In the genomic region with DNA sequence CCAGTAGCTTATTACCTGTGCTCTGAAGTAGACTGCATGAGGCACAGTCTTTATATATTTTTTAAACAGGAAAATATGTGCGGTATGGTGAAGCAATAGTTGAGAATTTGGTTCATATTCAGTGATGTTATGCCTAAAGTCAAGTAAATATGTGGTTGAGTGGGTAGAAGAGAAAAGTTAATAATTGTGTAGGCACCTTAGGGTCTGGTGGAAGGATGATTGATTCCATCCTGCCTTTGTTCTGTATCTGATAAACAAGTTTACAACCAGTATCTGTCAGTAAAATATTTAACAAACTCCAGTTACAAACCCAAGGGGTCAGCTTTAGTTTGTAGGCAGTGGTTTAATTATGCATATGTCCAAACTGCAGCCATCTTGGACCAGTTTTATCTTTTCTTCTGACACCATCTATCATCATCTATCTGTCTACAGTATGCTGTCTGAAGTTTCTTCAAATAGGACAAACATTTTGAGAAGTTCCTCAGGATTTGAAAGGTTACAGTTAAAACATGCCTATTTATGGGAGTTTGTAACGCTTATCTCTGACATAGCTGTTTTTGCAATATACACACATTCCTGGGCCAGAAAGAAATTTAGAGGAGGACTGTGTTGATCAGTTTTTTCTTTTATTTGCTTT, we compare ENCODE assay signal across 16 cellular contexts. TPM values are rescaled to one million over a fixed set of nuclear protein-coding genes. Genes with fewer than 3 reads are reported as not detected.
DNase-seq lines count a peak whose midpoint lies in the region; ATAC-seq lines count a peak whose summit lies in the region.
"Had no signal": no experiment of that assay in that cellular context is flagged by ENCODE, and none has a peak within 500 bp of the region (broad histone marks: within the 10 kb centered on the region; RNA-seq: fewer than 3 reads in every experiment).

No MANE protein-coding gene starts in this region.

- peaks cover 4% of the 10 kb centered on the region for H3K79me1 ChIP-seq in trophoblast cell (ENCODE audit: low read length)

- no peak overlapping the region for H3K4me3 Mint-ChIP-seq in activated CD8-positive, alpha-beta memory T cell treated with anti-CD3 and anti-CD28 coated beads, Interleukin-2, amount 10 ng/mL, durations not matched to agents 7 days and 5 days
- no peak overlapping the region for H3K4me3 Mint-ChIP-seq in activated T-helper 1 cell treated with anti-CD3 and anti-CD28 coated beads, Interleukin-12 subunit alpha, Interleukin-12 subunit beta, Interleukin-2, Interleukin-4 antibody, amounts not matched to agents 30 ng/mL and 10 ng/mL and 1 ng/mL, durations not matched to agents 14 hours and 24 hours and 36 hours
- H3K4me3 Mint-ChIP-seq: activated naive CD8-positive, alpha-beta T cell treated with anti-CD3 and anti-CD28 coated beads for 36 hours had no signal

- intact Hi-C loops in activated T-helper 1 cell treated with anti-CD3 and anti-CD28 coated beads, Interleukin-12 subunit alpha, Interleukin-12 subunit beta, Interleukin-2, Interleukin-4 antibody, amounts not matched to agents 30 ng/mL and 10 ng/mL and 1 ng/mL, durations not matched to agents 14 hours and 24 hours and 36 hours (cut with micrococcal nuclease), result no loop called here

- H2BK120ac ChIP-seq in trophoblast cell (ENCODE audit: insufficient read depth, low read length, poor library complexity), result no peak overlapping the region

- no peak overlapping the region for H2AK5ac ChIP-seq in trophoblast cell (ENCODE audit: low read length)

- H3K23ac ChIP-seq in trophoblast cell (ENCODE audit: low read length), result no peak overlapping the region

- peaks cover 51% of the 10 kb centered on the region for H3K4me1 Mint-ChIP-seq in activated CD8-positive, alpha-beta memory T cell treated with anti-CD3 and anti-CD28 coated beads, Interleukin-2, amount 10 ng/mL, durations not matched to agents 7 days and 5 days
- H3K4me1 Mint-ChIP-seq in activated T-helper 1 cell treated with anti-CD3 and anti-CD28 coated beads, Interleukin-12 subunit alpha, Interleukin-12 subunit beta, Interleukin-2, Interleukin-4 antibody, amounts not matched to agents 30 ng/mL and 10 ng/mL and 1 ng/mL, durations not matched to agents 14 hours and 24 hours and 36 hours (ENCODE audit: low read depth), result peaks cover 70% of the 10 kb centered on the region

- H2BK12ac ChIP-seq in trophoblast cell (ENCODE audit: low read length), result no peak overlapping the region

- ATAC-seq in activated CD8-positive, alpha-beta memory T cell treated with anti-CD3 and anti-CD28 coated beads, Interleukin-2, amount 10 ng/mL, durations not matched to agents 7 days and 5 days, result no peak
- ATAC-seq in HG02642 (IDR thresholded peaks at IDR 0.05; ENCODE audit: poor library complexity, unreplicated experiment) (peak; percentile 36), HG03469 (IDR thresholded peaks at IDR 0.05; ENCODE audit: unreplicated experiment) (no peak), HG02571 (IDR thresholded peaks at IDR 0.05; ENCODE audit: unreplicated experiment) (no peak)
- ATAC-seq: left lung, PC-3 had no signal

- H3K27ac Mint-ChIP-seq in activated CD8-positive, alpha-beta memory T cell treated with anti-CD3 and anti-CD28 coated beads, Interleukin-2, amount 10 ng/mL, durations not matched to agents 7 days and 5 days, result peak overlapping the region; percentile 62
- H3K27ac Mint-ChIP-seq in activated T-helper 1 cell treated with anti-CD3 and anti-CD28 coated beads, Interleukin-12 subunit alpha, Interleukin-12 subunit beta, Interleukin-2, Interleukin-4 antibody, amounts not matched to agents 30 ng/mL and 10 ng/mL and 1 ng/mL, durations not matched to agents 14 hours and 24 hours and 36 hours, result peak overlapping the region; percentile 81
- H3K27ac Mint-ChIP-seq: activated naive CD8-positive, alpha-beta T cell treated with anti-CD3 and anti-CD28 coated beads for 36 hours had no signal

- H4K8ac ChIP-seq in trophoblast cell (ENCODE audit: low read depth, low read length), result no peak overlapping the region

- no peak for DNase-seq in activated CD8-positive, alpha-beta memory T cell treated with anti-CD3 and anti-CD28 coated beads, Interleukin-2, amount 10 ng/mL, durations not matched to agents 7 days and 5 days
- DNase-seq in activated CD8-positive, alpha-beta memory T cell treated with anti-CD3 and anti-CD28 coated beads, Interleukin-2, amount 50 U/mL, for 48 hours, result no peak
- no peak for DNase-seq in activated T-helper 1 cell treated with anti-CD3 and anti-CD28 coated beads, Interleukin-12 subunit alpha, Interleukin-12 subunit beta, Interleukin-2, Interleukin-4 antibody, amounts not matched to agents 30 ng/mL and 10 ng/mL and 1 ng/mL, durations not matched to agents 14 hours and 24 hours and 36 hours (ENCODE audit: low spot score)
- DNase-seq in trophoblast cell, result peak in 1 of 2 donors; percentile 79
- DNase-seq in NCI-H526 (lab: John Stamatoyannopoulos, UW), result no peak
- DNase-seq: activated naive CD8-positive, alpha-beta T cell treated with anti-CD3 and anti-CD28 coated beads for 36 hours; effector CD4-positive, alpha-beta T cell; GM23248; left lung; NCI-H1694 treated with DMSO at 0.1 percent for 48 hours; NCI-H524 treated with DMSO at 0.1 percent for 48 hours; PC-3 had no signal

- H3K36me3 ChIP-seq in trophoblast cell (ENCODE audit: control insufficient read depth in 1 of 2, insufficient read depth in 2 of 2, low read length in 2 of 2), result peaks cover 4% of the 10 kb centered on the region in 2 experiments
- H3K36me3 ChIP-seq: left lung had no signal

- H4K12ac ChIP-seq in trophoblast cell (ENCODE audit: low read depth, low read length), result no peak overlapping the region

- H3K36me3 Mint-ChIP-seq in activated CD8-positive, alpha-beta memory T cell treated with anti-CD3 and anti-CD28 coated beads, Interleukin-2, amount 10 ng/mL, durations not matched to agents 7 days and 5 days, result peaks cover 45% of the 10 kb centered on the region
- peaks cover 41% of the 10 kb centered on the region for H3K36me3 Mint-ChIP-seq in activated T-helper 1 cell treated with anti-CD3 and anti-CD28 coated beads, Interleukin-12 subunit alpha, Interleukin-12 subunit beta, Interleukin-2, Interleukin-4 antibody, amounts not matched to agents 30 ng/mL and 10 ng/mL and 1 ng/mL, durations not matched to agents 14 hours and 24 hours and 36 hours (ENCODE audit: low read depth)

- WGBS in trophoblast cell (ENCODE audit: extremely low coverage, insufficient coverage, insufficient read length), result no CpG with 5 or more reads among the region's 2 CpGs

- H3K4ac ChIP-seq in trophoblast cell (ENCODE audit: low read depth, low read length), result peak overlapping the region; percentile 47

- no peak overlapping the region for H2AFZ ChIP-seq in trophoblast cell (ENCODE audit: insufficient read depth, low read length, poor library complexity)
- H2AFZ ChIP-seq: GM23248 had no signal

- H3K14ac ChIP-seq in trophoblast cell (ENCODE audit: low read length), result no peak overlapping the region

- H3K9me3 Mint-ChIP-seq in activated CD8-positive, alpha-beta memory T cell treated with anti-CD3 and anti-CD28 coated beads, Interleukin-2, amount 10 ng/mL, durations not matched to agents 7 days and 5 days (ENCODE audit: low read depth), result peaks cover 8% of the 10 kb centered on the region
- peaks cover 13% of the 10 kb centered on the region for H3K9me3 Mint-ChIP-seq in activated T-helper 1 cell treated with anti-CD3 and anti-CD28 coated beads, Interleukin-12 subunit alpha, Interleukin-12 subunit beta, Interleukin-2, Interleukin-4 antibody, amounts not matched to agents 30 ng/mL and 10 ng/mL and 1 ng/mL, durations not matched to agents 14 hours and 24 hours and 36 hours

- H3K9me3 ChIP-seq in trophoblast cell (ENCODE audit: insufficient read depth, low read depth, low read length), result no peaks in the 10 kb centered on the region
- H3K9me3 ChIP-seq: left lung had no signal

- peaks cover 6 to 10% of the 10 kb centered on the region in 2 experiments for H3K4me1 ChIP-seq in trophoblast cell (ENCODE audit: control insufficient read depth in 1 of 2, insufficient read depth in 2 of 2, low read length in 2 of 2)

- peak overlapping the region; percentile 88 for H3K27ac ChIP-seq in trophoblast cell (ENCODE audit: low read depth, low read length)
- H3K27ac ChIP-seq: GM23248, KMS-11, left lung had no signal

- H3K18ac ChIP-seq in trophoblast cell (ENCODE audit: low read length), result no peak overlapping the region

- no peak overlapping the region for H4K91ac ChIP-seq in trophoblast cell (ENCODE audit: low read depth, low read length)

- H3K4me2 ChIP-seq in trophoblast cell (ENCODE audit: low read length), result no peak overlapping the region
- H3K4me2 ChIP-seq: KMS-11 had no signal

- no peaks in the 10 kb centered on the region for H3K27me3 ChIP-seq in trophoblast cell (ENCODE audit: insufficient read depth, low read length)
- H3K27me3 ChIP-seq: left lung had no signal

- CTCF ChIA-PET in activated CD8-positive, alpha-beta memory T cell treated with anti-CD3 and anti-CD28 coated beads, Interleukin-2, amount 10 ng/mL, durations not matched to agents 7 days and 5 days (lab: Charles Lee), result interaction anchor here (0.7 to 1.4 kb wide), 2 partner anchors 11 to 43 kb away, joined by 3 read pairs; no protein-coding TSS in a partner anchor

- no peak overlapping the region for H3K9ac ChIP-seq in trophoblast cell (ENCODE audit: low read length)
- H3K9ac ChIP-seq: GM23248, KMS-11 had no signal

- no peak overlapping the region for H2BK5ac ChIP-seq in trophoblast cell (ENCODE audit: low read depth, low read length, poor library complexity)

- H3K79me2 ChIP-seq in trophoblast cell (ENCODE audit: control insufficient read depth, insufficient read depth, low read length, poor library complexity), result peaks cover 19% of the 10 kb centered on the region

- no peak overlapping the region for H3K4me3 ChIP-seq in trophoblast cell (ENCODE audit: low read depth, low read length)
- H3K4me3 ChIP-seq: GM23248, left lung had no signal

- H3K27me3 Mint-ChIP-seq in activated CD8-positive, alpha-beta memory T cell treated with anti-CD3 and anti-CD28 coated beads, Interleukin-2, amount 10 ng/mL, durations not matched to agents 7 days and 5 days, result no peaks in the 10 kb centered on the region
- no peaks in the 10 kb centered on the region for H3K27me3 Mint-ChIP-seq in activated T-helper 1 cell treated with anti-CD3 and anti-CD28 coated beads, Interleukin-12 subunit alpha, Interleukin-12 subunit beta, Interleukin-2, Interleukin-4 antibody, amounts not matched to agents 30 ng/mL and 10 ng/mL and 1 ng/mL, durations not matched to agents 14 hours and 24 hours and 36 hours (ENCODE audit: insufficient read depth)
- H3K27me3 Mint-ChIP-seq: activated naive CD8-positive, alpha-beta T cell treated with anti-CD3 and anti-CD28 coated beads for 36 hours had no signal

RNA-seq across cellular contexts. Expression of a gene that starts 10.7 kb away (rescaled TPM):
- 100 to 1,000 TPM in 1 of 2 experiments, 10 to 100 TPM in 1; 78.5 to 120 TPM for total RNA-seq in activated CD8-positive, alpha-beta memory T cell treated with anti-CD3 and anti-CD28 coated beads, Interleukin-2, amount 10 ng/mL, durations not matched to agents 7 days and 5 days
- total RNA-seq in activated T-helper 1 cell treated with anti-CD3 and anti-CD28 coated beads, Interleukin-12 subunit alpha, Interleukin-12 subunit beta, Interleukin-2, Interleukin-4 antibody, amounts not matched to agents 30 ng/mL and 10 ng/mL and 1 ng/mL, durations not matched to agents 14 hours and 24 hours and 36 hours, result 270 and 276 TPM in 2 replicates
- 103 and 108 TPM in 2 replicates for polyA plus RNA-seq in trophoblast cell (2013)
